1 cellular context compared by ENCODE assay signal in the genomic region with DNA sequence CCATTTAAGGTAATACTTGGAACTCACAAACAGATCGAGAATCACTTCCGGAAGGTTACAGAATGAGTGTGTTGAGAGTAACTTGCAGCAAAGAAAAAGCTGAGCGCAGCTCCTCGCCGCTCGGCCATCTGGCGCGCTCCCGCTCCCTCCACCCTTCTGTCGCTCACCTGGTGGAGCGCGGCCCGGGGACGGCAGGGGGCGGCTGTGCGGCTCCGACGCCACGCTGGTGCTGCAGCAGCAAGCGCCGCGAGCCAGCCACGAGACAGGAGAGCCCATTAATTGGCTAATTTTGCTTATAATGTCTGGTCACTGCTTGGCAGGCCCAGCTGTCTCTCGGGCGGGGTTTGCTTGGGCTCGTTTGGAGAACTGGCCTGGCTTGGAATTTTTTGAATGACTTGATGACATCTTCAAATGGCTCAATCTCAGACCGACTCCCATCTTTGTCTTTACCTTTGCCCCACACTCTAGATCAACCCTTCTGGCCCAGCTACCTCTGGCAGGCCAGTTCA.
TF ChIP-seq lines count a peak whose summit lies in the region.

No MANE protein-coding gene starts in this region.

TF ChIP-seq in IMR-90, 13 proteins besides CTCF, POLR2A, EP300 and RAD21:
- TF ChIP-seq MAZ (IDR thresholded peaks at IDR 0.05; ENCODE audit: borderline replicate concordance, low read depth, low read length): no peak
- TF ChIP-seq, protein P1, sequence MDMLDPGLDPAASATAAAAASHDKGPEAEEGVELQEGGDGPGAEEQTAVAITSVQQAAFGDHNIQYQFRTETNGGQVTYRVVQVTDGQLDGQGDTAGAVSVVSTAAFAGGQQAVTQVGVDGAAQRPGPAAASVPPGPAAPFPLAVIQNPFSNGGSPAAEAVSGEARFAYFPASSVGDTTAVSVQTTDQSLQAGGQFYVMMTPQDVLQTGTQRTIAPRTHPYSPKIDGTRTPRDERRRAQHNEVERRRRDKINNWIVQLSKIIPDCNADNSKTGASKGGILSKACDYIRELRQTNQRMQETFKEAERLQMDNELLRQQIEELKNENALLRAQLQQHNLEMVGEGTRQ (IDR thresholded peaks at IDR 0.05; ENCODE audit: low read depth, low read length): no peak
- TF ChIP-seq MAFK (IDR thresholded peaks at IDR 0.05; ENCODE audit: low read depth, low read length): no peak
- no peak for TF ChIP-seq CHD1 (IDR thresholded peaks at IDR 0.05; ENCODE audit: low read depth, low read length)
- TF ChIP-seq BHLHE40 (IDR thresholded peaks at IDR 0.05; ENCODE audit: low read depth, low read length): no peak
- TF ChIP-seq MXI1 (IDR thresholded peaks at IDR 0.05; ENCODE audit: borderline replicate concordance, low read depth, low read length): no peak
- no peak for TF ChIP-seq SMC3 (IDR thresholded peaks at IDR 0.05; ENCODE audit: low read depth, low read length)
- TF ChIP-seq RFX5 (IDR thresholded peaks at IDR 0.05; ENCODE audit: low read depth, low read length): no peak
- no peak for TF ChIP-seq RCOR1 (IDR thresholded peaks at IDR 0.05; ENCODE audit: insufficient replicate concordance, low read length)
- no peak for TF ChIP-seq FOS (IDR thresholded peaks at IDR 0.05; ENCODE audit: low read depth, low read length)
- TF ChIP-seq CEBPB (IDR thresholded peaks at IDR 0.05; ENCODE audit: low read depth, low read length): no peak
- TF ChIP-seq, protein P2, sequence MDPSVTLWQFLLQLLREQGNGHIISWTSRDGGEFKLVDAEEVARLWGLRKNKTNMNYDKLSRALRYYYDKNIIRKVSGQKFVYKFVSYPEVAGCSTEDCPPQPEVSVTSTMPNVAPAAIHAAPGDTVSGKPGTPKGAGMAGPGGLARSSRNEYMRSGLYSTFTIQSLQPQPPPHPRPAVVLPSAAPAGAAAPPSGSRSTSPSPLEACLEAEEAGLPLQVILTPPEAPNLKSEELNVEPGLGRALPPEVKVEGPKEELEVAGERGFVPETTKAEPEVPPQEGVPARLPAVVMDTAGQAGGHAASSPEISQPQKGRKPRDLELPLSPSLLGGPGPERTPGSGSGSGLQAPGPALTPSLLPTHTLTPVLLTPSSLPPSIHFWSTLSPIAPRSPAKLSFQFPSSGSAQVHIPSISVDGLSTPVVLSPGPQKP (IDR thresholded peaks at IDR 0.05; ENCODE audit: borderline replicate concordance, low read depth, low read length): no peak
- TF ChIP-seq NFE2L2 (IDR thresholded peaks at IDR 0.05; ENCODE audit: low read depth, low read length): no peak
